ENCODE assay signal across 8 cellular contexts in genomic region chr16:19716728-19717127, GRCh38. TPM values are rescaled to one million over a fixed set of nuclear protein-coding genes. Genes with fewer than 3 reads are reported as not detected.
DNase-seq lines count a peak whose midpoint lies in the region; ATAC-seq and TF ChIP-seq lines count a peak whose summit lies in the region.
"Not testable (repeated sequence)": the region's sequence is repeated elsewhere in the genome, so short reads cannot be mapped to it uniquely, and the experiment has no call there.

No MANE protein-coding gene starts in this region.

- H2AFZ ChIP-seq in neuronal stem cell (ENCODE audit: low read length): not testable (repeated sequence)

- WGBS in neuronal stem cell (ENCODE audit: extremely low coverage in 2 of 2, insufficient read length in 2 of 2, insufficient replicate concordance in 1 of 2), 2 donors: no CpG with 5 or more reads among the region's 11 CpGs

- H3K4me1 ChIP-seq in HUES6 (ENCODE audit: control insufficient read depth, insufficient read depth, low read length): peaks cover 25% of the 10 kb centered on the region
- H3K4me1 ChIP-seq in neuronal stem cell (ENCODE audit: control insufficient read depth in 2 of 2, insufficient read depth in 1 of 2, low read depth in 1 of 2, low read length in 2 of 2): not testable (repeated sequence)
- peaks cover 2 to 47% (median 25%) of the 10 kb centered on the region in 5 donors for H3K4me1 ChIP-seq in subcutaneous abdominal adipose tissue (ENCODE audit: control insufficient read depth in 5 of 5, insufficient read depth in 5 of 5, low read length in 5 of 5)

- not testable (repeated sequence) for TF ChIP-seq CTCF in BJ (IDR thresholded peaks at IDR 0.05; ENCODE audit: insufficient read depth, low read depth, low read length)

- ATAC-seq in activated naive CD8-positive, alpha-beta T cell treated with anti-CD3 and anti-CD28 coated beads, Interleukin-2, amount 50 U/mL, for 24 hours: not testable (repeated sequence)

- H2BK12ac ChIP-seq in neuronal stem cell (ENCODE audit: low read length): not testable (repeated sequence)

- not testable (repeated sequence) for H3K36me3 Mint-ChIP-seq in T-helper 1 cell treated with Interleukin-12 subunit alpha and Interleukin-12 subunit beta and Interleukin-4 antibody, amounts not matched to agents 30 μg/mL and 1 μg/mL, for 36 hours (ENCODE audit: low read depth)
- peaks cover 26% of the 10 kb centered on the region for H3K36me3 Mint-ChIP-seq in activated naive CD8-positive, alpha-beta T cell treated with anti-CD3 and anti-CD28 coated beads, Interleukin-2, amount 50 U/mL, for 24 hours (ENCODE audit: low read depth)
- peaks cover 10 to 15% (median 11%) of the 10 kb centered on the region in 3 donors for H3K36me3 Mint-ChIP-seq in immature natural killer cell

- not testable (repeated sequence) for H4K91ac ChIP-seq in neuronal stem cell (ENCODE audit: low read depth, low read length, poor library complexity)

- peak overlapping the region; percentile 76 for H3K27ac Mint-ChIP-seq in T-helper 1 cell treated with Interleukin-12 subunit alpha and Interleukin-12 subunit beta and Interleukin-4 antibody, amounts not matched to agents 30 μg/mL and 1 μg/mL, for 36 hours
- H3K27ac Mint-ChIP-seq in activated naive CD8-positive, alpha-beta T cell treated with anti-CD3 and anti-CD28 coated beads, Interleukin-2, amount 50 U/mL, for 24 hours: peak overlapping the region; percentile 91
- peak overlapping the region in 2 of 6 donors; percentile 80 for H3K27ac Mint-ChIP-seq in immature natural killer cell

- not testable (repeated sequence) for H3K23ac ChIP-seq in neuronal stem cell (ENCODE audit: low read depth, low read length, poor library complexity)

- POLR2A ChIA-PET in BJ (lab: Charles Lee): not testable (repeated sequence)

- not testable (repeated sequence) for H3K9me3 Mint-ChIP-seq in T-helper 1 cell treated with Interleukin-12 subunit alpha and Interleukin-12 subunit beta and Interleukin-4 antibody, amounts not matched to agents 30 μg/mL and 1 μg/mL, for 36 hours; activated naive CD8-positive, alpha-beta T cell treated with anti-CD3 and anti-CD28 coated beads, Interleukin-2, amount 50 U/mL, for 24 hours; immature natural killer cell

- not testable (repeated sequence) for H3K27me3 Mint-ChIP-seq in T-helper 1 cell treated with Interleukin-12 subunit alpha and Interleukin-12 subunit beta and Interleukin-4 antibody, amounts not matched to agents 30 μg/mL and 1 μg/mL, for 36 hours (ENCODE audit: low read depth); activated naive CD8-positive, alpha-beta T cell treated with anti-CD3 and anti-CD28 coated beads, Interleukin-2, amount 50 U/mL, for 24 hours
- H3K27me3 Mint-ChIP-seq in immature natural killer cell (ENCODE audit: low read depth in 3 of 3): peaks cover 0 to 11% (median 4%) of the 10 kb centered on the region in 3 donors

- H3K36me3 ChIP-seq in BJ (ENCODE audit: control insufficient read depth, insufficient read depth, low read length): not testable (repeated sequence)
- H3K36me3 ChIP-seq in HUES6 (ENCODE audit: control insufficient read depth, insufficient read depth, low read length): peaks cover 40% of the 10 kb centered on the region
- peaks cover 27 to 55% of the 10 kb centered on the region in 2 donors for H3K36me3 ChIP-seq in neuronal stem cell (replicated peaks in 1 of 2; ENCODE audit: control insufficient read depth in 2 of 2, insufficient read depth in 2 of 2, low read length in 2 of 2)
- peaks cover 0 to 27% (median 11%) of the 10 kb centered on the region in 5 donors for H3K36me3 ChIP-seq in subcutaneous abdominal adipose tissue (ENCODE audit: control insufficient read depth in 5 of 5, insufficient read depth in 5 of 5, low read length in 5 of 5)

- not testable (repeated sequence) for DNase-seq in BJ (ENCODE audit: low read depth); activated naive CD8-positive, alpha-beta T cell treated with anti-CD3 and anti-CD28 coated beads, Interleukin-2, amount 50 U/mL, for 24 hours; epithelial cell of prostate (ENCODE audit: low read depth, low spot score); immature natural killer cell; neuronal stem cell (ENCODE audit: low spot score)

- not testable (repeated sequence) for H2BK5ac ChIP-seq in neuronal stem cell (ENCODE audit: low read length)

- not testable (repeated sequence) for H3K18ac ChIP-seq in neuronal stem cell (ENCODE audit: low read length)

- peaks cover 14% of the 10 kb centered on the region for H3K79me1 ChIP-seq in neuronal stem cell (ENCODE audit: low read depth, low read length)

- H3K4me3 Mint-ChIP-seq in T-helper 1 cell treated with Interleukin-12 subunit alpha and Interleukin-12 subunit beta and Interleukin-4 antibody, amounts not matched to agents 30 μg/mL and 1 μg/mL, for 36 hours: peak overlapping the region; percentile 89
- peak overlapping the region; percentile 91 for H3K4me3 Mint-ChIP-seq in activated naive CD8-positive, alpha-beta T cell treated with anti-CD3 and anti-CD28 coated beads, Interleukin-2, amount 50 U/mL, for 24 hours
- H3K4me3 Mint-ChIP-seq in immature natural killer cell: peak overlapping the region; percentile 68 to 93 (median 92)

- not testable (repeated sequence) for H3K14ac ChIP-seq in neuronal stem cell (ENCODE audit: low read length)

- peak overlapping the region; percentile 82 for H3K4me3 ChIP-seq in BJ (ENCODE audit: low read depth, low read length)
- H3K4me3 ChIP-seq in HUES6 (ENCODE audit: low read depth, low read length): peak overlapping the region; percentile 93
- peak overlapping the region; percentile 96 to 97 for H3K4me3 ChIP-seq in neuronal stem cell (ENCODE audit: low read length in 2 of 2)
- peak overlapping the region in 3 of 5 donors; percentile 80 to 99 (median 95) for H3K4me3 ChIP-seq in subcutaneous abdominal adipose tissue (ENCODE audit: low read depth in 1 of 5, low read length in 5 of 5)

- H3K9ac ChIP-seq in HUES6 (ENCODE audit: low read length) (peak overlapping the region; percentile 88), subcutaneous abdominal adipose tissue (ENCODE audit: low read length in 5 of 5) (peak overlapping the region in 2 of 5 donors; percentile 10 to 86)
- H3K9ac ChIP-seq in neuronal stem cell (ENCODE audit: low read depth, low read length, poor library complexity): not testable (repeated sequence)

- H4K8ac ChIP-seq in neuronal stem cell (ENCODE audit: low read depth, low read length): not testable (repeated sequence)

- not testable (repeated sequence) for H3K27ac ChIP-seq in HUES6 (ENCODE audit: low read depth, low read length); neuronal stem cell (replicated peaks; ENCODE audit: low read length); subcutaneous abdominal adipose tissue (ENCODE audit: low read depth, low read length)
- peak overlapping the region; percentile 24 for H3K27ac ChIP-seq in epithelial cell of prostate

- not testable (repeated sequence) for H2BK120ac ChIP-seq in neuronal stem cell (ENCODE audit: low read depth, low read length)

- H3K4me1 Mint-ChIP-seq in T-helper 1 cell treated with Interleukin-12 subunit alpha and Interleukin-12 subunit beta and Interleukin-4 antibody, amounts not matched to agents 30 μg/mL and 1 μg/mL, for 36 hours (ENCODE audit: low read depth): peaks cover 13% of the 10 kb centered on the region
- peaks cover 22% of the 10 kb centered on the region for H3K4me1 Mint-ChIP-seq in activated naive CD8-positive, alpha-beta T cell treated with anti-CD3 and anti-CD28 coated beads, Interleukin-2, amount 50 U/mL, for 24 hours
- H3K4me1 Mint-ChIP-seq in immature natural killer cell: peaks cover 23 to 30% of the 10 kb centered on the region in 2 donors

- not testable (repeated sequence) for H3K27me3 ChIP-seq in BJ (ENCODE audit: control insufficient read depth, insufficient read depth, low read length); HUES6 (ENCODE audit: control insufficient read depth, insufficient read depth, low read length); neuronal stem cell (ENCODE audit: control insufficient read depth in 3 of 3, insufficient read depth in 3 of 3, low read depth in 1 of 3, low read length in 3 of 3); subcutaneous abdominal adipose tissue (ENCODE audit: control insufficient read depth in 5 of 5, insufficient read depth in 4 of 5, low read length in 5 of 5)

- not testable (repeated sequence) for H3K4ac ChIP-seq in neuronal stem cell (ENCODE audit: low read length)

- peak overlapping the region; percentile 59 for H3K4me2 ChIP-seq in neuronal stem cell (ENCODE audit: insufficient read depth, low read length, poor library complexity, severe bottlenecking)

- H2BK15ac ChIP-seq in neuronal stem cell (ENCODE audit: low read length): not testable (repeated sequence)

- CTCF ChIA-PET in BJ (lab: Yijun Ruan, JAX): not testable (repeated sequence)

- H3K9me3 ChIP-seq in HUES6 (ENCODE audit: control insufficient read depth, insufficient read depth, low read depth, low read length); neuronal stem cell (replicated peaks in 1 of 2; ENCODE audit: control insufficient read depth in 2 of 2, insufficient read depth in 1 of 2, low read depth in 1 of 2, low read length in 2 of 2); subcutaneous abdominal adipose tissue (ENCODE audit: control insufficient read depth in 5 of 5, low read length in 5 of 5): not testable (repeated sequence)

- not testable (repeated sequence) for H2AK5ac ChIP-seq in neuronal stem cell (ENCODE audit: low read depth, low read length)

RNA-seq across cellular contexts. Expression of gene KNOP1, which starts 1.3 kb away (rescaled TPM):
- 5.0 and 6.8 TPM in 2 replicates for polyA plus RNA-seq in BJ (2011; rRNA removed)
- 3.6 and 3.8 TPM in 2 replicates for polyA minus RNA-seq in BJ (2011; rRNA and poly(A)+ RNA removed)
- polyA plus RNA-seq in immature natural killer cell: 1 to 10 TPM; 2.8 to 9.3 (median 3.6) TPM
- polyA plus RNA-seq in neuronal stem cell (2013, experiment 1 of 2): 124 TPM
- 117 TPM for polyA plus RNA-seq in neuronal stem cell (2013, experiment 2 of 2)

RNA-seq across cellular contexts. Expression of gene IQCK, which starts 1.3 kb away (rescaled TPM):
- polyA plus RNA-seq in BJ (2011; rRNA removed): 4.5 and 6.0 TPM in 2 replicates
- 2.8 and 5.6 TPM in 2 replicates for polyA minus RNA-seq in BJ (2011; rRNA and poly(A)+ RNA removed)
- polyA plus RNA-seq in immature natural killer cell: 1 to 10 TPM in 1 of 3 donors, under 1 TPM in 1, not detected in 1; 0.95 to 3.5 TPM
- polyA plus RNA-seq in neuronal stem cell (2013, experiment 1 of 2): 18.9 TPM
- 19.1 TPM for polyA plus RNA-seq in neuronal stem cell (2013, experiment 2 of 2)
